ENCODE assay signal across 13 cellular contexts in the genomic region with DNA sequence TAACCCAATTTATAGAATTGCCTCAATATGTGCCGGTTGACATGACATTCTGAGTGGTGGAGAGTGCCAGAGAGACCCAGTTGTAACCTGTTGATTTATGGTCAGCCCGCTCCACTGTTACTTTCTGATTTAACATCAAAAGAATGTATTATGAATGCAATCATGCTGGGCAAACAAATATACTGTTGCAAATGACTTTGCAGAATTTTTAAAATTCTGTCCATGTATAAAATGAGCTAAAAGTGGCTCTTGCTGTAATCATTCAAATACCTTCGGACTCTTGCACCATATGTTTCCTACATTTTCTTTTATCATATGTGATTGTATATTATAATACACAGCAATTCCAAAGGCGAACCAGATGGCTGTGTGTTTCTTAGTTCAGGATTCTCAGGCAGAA.
A peak's percentile ranks its signal among the peaks of the same experiment; 100 is the strongest.
DNase-seq lines count a peak whose midpoint lies in the region; ATAC-seq and TF ChIP-seq lines count a peak whose summit lies in the region.
"Had no signal": no experiment of that assay in that cellular context is flagged by ENCODE, and none has a peak within 500 bp of the region (broad histone marks: within the 10 kb centered on the region; RNA-seq: fewer than 3 reads in every experiment).

No MANE protein-coding gene starts in this region.

- no peak overlapping the region for H3K4me3 ChIP-seq in astrocyte of the cerebellum (ENCODE audit: low read depth, low read length)
- no peak overlapping the region for H3K4me3 ChIP-seq in fibroblast of lung (replicated peaks in 1 of 4; ENCODE audit: control extremely low read depth in 1 of 4, insufficient read depth in 1 of 4, low read depth in 3 of 4, low read length in 4 of 4)
- H3K4me3 ChIP-seq in testis, result no peak overlapping the region

- H3K27me3 ChIP-seq in fibroblast of lung (ENCODE audit: control insufficient read depth, insufficient read depth, low read length), result no peaks in the 10 kb centered on the region
- H3K27me3 ChIP-seq in testis, result no peaks in the 10 kb centered on the region

- H3K27ac ChIP-seq in fibroblast of lung (ENCODE audit: insufficient read depth, low read length) (no peak overlapping the region), testis (no peak overlapping the region)

- no peaks in the 10 kb centered on the region for H4K20me1 ChIP-seq in fibroblast of lung (ENCODE audit: control insufficient read depth, extremely low read depth, insufficient read depth, low read length)

- intact Hi-C loops in testis (cut with DNase I; ENCODE audit: low total_unique reads), result no loop called here

- 72 to 81% methylated on average over 4 of the region's 4 CpGs for WGBS in testis, 2 donors

- peak; percentile 25 for DNase-seq in A172 (ENCODE audit: low spot score)
- peak; percentile 3 for DNase-seq in GM04503 (ENCODE audit: low read depth)
- peak; percentile 9 for DNase-seq in astrocyte of the cerebellum (ENCODE audit: low read depth)
- peak; percentile 6 to 14 for DNase-seq in fibroblast of lung (ENCODE audit: low read depth in 2 of 2)
- no peak for DNase-seq in NCI-H2171 treated with DMSO at 0.1 percent for 48 hours (lab: John Stamatoyannopoulos, UW)
- no peak for DNase-seq in NCI-H446 (lab: John Stamatoyannopoulos, UW)
- no peak for DNase-seq in testis
- DNase-seq: H9, Kasumi-1, NCI-H187, NCI-H510A treated with DMSO at 0.1 percent for 48 hours, NCI-H82 had no signal

- H2AFZ ChIP-seq in fibroblast of lung (ENCODE audit: low read length), result no peak overlapping the region

- H3K9me3 ChIP-seq in fibroblast of lung (ENCODE audit: control insufficient read depth, insufficient read depth, low read depth, low read length) (no peaks in the 10 kb centered on the region), testis (no peaks in the 10 kb centered on the region)

- no peak for ATAC-seq in HG03460 (IDR thresholded peaks at IDR 0.05; ENCODE audit: unreplicated experiment)

- in situ Hi-C loops in astrocyte of the cerebellum (cut with HindIII; ENCODE audit: low sequenced_read_pairs), result no loop called here

- H3K4me2 ChIP-seq in fibroblast of lung (ENCODE audit: extremely low read depth, insufficient read depth, low read length), result no peak overlapping the region

- H3K36me3 ChIP-seq in fibroblast of lung (ENCODE audit: control insufficient read depth, insufficient read depth, low read length) (no peaks in the 10 kb centered on the region), testis (ENCODE audit: low read depth, missing control alignments) (no peaks in the 10 kb centered on the region)

- no peak for TF ChIP-seq POLR2A in testis (IDR thresholded peaks at IDR 0.05)

- H3K9ac ChIP-seq in fibroblast of lung (ENCODE audit: insufficient read depth, low read length), result no peak overlapping the region

- H3K4me1 ChIP-seq in fibroblast of lung (ENCODE audit: control insufficient read depth, extremely low read depth, insufficient read depth, low read length) (no peaks in the 10 kb centered on the region), testis (no peaks in the 10 kb centered on the region)

- H3K79me2 ChIP-seq in fibroblast of lung (ENCODE audit: control insufficient read depth, insufficient read depth, low read length), result no peaks in the 10 kb centered on the region

- TF ChIP-seq CTCF in astrocyte of the cerebellum (IDR thresholded peaks at IDR 0.05; ENCODE audit: low read depth, low read length, missing control alignments) (no peak), fibroblast of lung (conservative IDR thresholded peaks at IDR 0.05 in 1 of 2, IDR thresholded peaks at IDR 0.05 in 1 of 2; ENCODE audit: low read depth in 1 of 2, low read length in 2 of 2) (no peak), testis (IDR thresholded peaks at IDR 0.05) (no peak)

Comparison
In these comparisons a context has a peak if more than half of its experiments do, and no peak if none do; other contexts are left out.
1. DNase-seq: peak in A172 (single experiment), GM04503 (single experiment), astrocyte of the cerebellum (single experiment) and fibroblast of lung (2 of 2); none in NCI-H2171 treated with DMSO at 0.1 percent for 48 hours (single experiment), NCI-H446 (0 of 2) and testis (single experiment).